ENCODE assay signal across 25 cellular contexts in the genomic region with DNA sequence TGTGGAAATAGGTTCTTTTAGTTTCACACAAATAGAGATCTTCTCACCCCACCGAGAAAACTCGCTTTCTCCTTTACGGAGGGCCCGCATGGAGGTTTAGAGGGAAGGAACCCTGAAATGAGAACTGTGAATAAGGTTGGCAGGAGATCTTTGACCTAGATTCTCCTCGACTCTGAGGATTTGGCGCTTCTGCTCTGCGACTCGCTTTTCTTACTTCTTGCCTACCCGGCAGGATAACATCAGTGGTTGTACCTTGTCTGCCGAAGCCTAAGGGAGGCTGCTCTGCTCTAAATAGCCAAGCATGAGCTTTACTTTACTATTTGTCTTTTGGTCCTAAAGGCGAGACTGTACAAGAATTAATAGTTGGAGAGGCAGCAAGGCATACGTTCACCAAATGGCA.
"Had no signal": no experiment of that assay in that cellular context is flagged by ENCODE, and none has a peak within 500 bp of the region (broad histone marks: within the 10 kb centered on the region; RNA-seq: fewer than 3 reads in every experiment).

No MANE protein-coding gene starts in this region.

- H3K9me3 ChIP-seq: left lung, lower lobe of right lung, right atrium auricular region, right lobe of liver, stomach, testis, thyroid gland, transverse colon, upper lobe of left lung, vagina had no signal

- H3K4me1 ChIP-seq: parathyroid adenoma, right lobe of liver, testis, thyroid gland, transverse colon, upper lobe of left lung, vagina had no signal

- H3K27me3 ChIP-seq: left lung, right atrium auricular region, right lobe of liver, stomach, testis, thyroid gland, transverse colon, upper lobe of left lung, vagina had no signal

- H3K9ac ChIP-seq: parathyroid adenoma had no signal

- ATAC-seq: left colon; left lung; lower lobe of right lung; naive thymus-derived CD8-positive, alpha-beta T cell; right lobe of liver; stimulated activated naive B cell treated with anti-CD40 and anti-IgM and Interleukin-4, amounts not matched to agents 10 μg/mL and 1 μg/mL and 100 μg/mL, for 72 hours; stimulated activated naive CD8-positive, alpha-beta T cell treated with anti-CD3 and anti-CD28 coated beads, Interleukin-15, Interleukin-2, amounts not matched to agents 100 U/mL and 50 U/mL, for 24 hours had no signal

- H3K79me2 ChIP-seq: parathyroid adenoma had no signal

- DNase-seq: hippocampal formation; immature natural killer cell; kidney; left colon; left lung; lower lobe of right lung; mammary epithelial cell; mesenchymal stem cell; naive thymus-derived CD8-positive, alpha-beta T cell; nucleus accumbens; right lobe of liver; stimulated activated CD4-positive, alpha-beta T cell treated with anti-CD3 and anti-CD28 coated beads, Interleukin-12 subunit alpha, Interleukin-12 subunit beta, amount 100 ng/mL, for 4 hours; stimulated activated CD4-positive, alpha-beta T cell treated with anti-CD3 and anti-CD28 coated beads, Interleukin-15, amount 100 ng/mL, for 24 hours; stimulated activated CD4-positive, alpha-beta T cell treated with anti-CD3 and anti-CD28 coated beads, Interleukin-2, amount 100 ng/mL, for 24 hours; stimulated activated CD4-positive, alpha-beta T cell treated with anti-CD3 and anti-CD28 coated beads, Interleukin-4, amount 100 ng/mL, for 1 hour; stimulated activated naive B cell treated with anti-CD40 and anti-IgM and Interleukin-4, amounts not matched to agents 10 μg/mL and 1 μg/mL and 100 μg/mL, for 72 hours; stimulated activated naive CD8-positive, alpha-beta T cell treated with anti-CD3 and anti-CD28 coated beads, Interleukin-15, Interleukin-2, amounts not matched to agents 100 U/mL and 50 U/mL, for 24 hours; stomach; testis; thyroid gland; transverse colon; upper lobe of left lung had no signal

- H3K36me3 ChIP-seq: left lung, lower lobe of right lung, right atrium auricular region, right lobe of liver, stomach, thyroid gland, transverse colon, upper lobe of left lung, vagina had no signal

- H3K27ac ChIP-seq: left lung, lower lobe of right lung, parathyroid adenoma, right atrium auricular region, right lobe of liver, stomach, testis, thyroid gland, transverse colon, upper lobe of left lung, vagina had no signal

- H3K4me3 ChIP-seq: left lung, lower lobe of right lung, right atrium auricular region, right lobe of liver, stomach, testis, thyroid gland, transverse colon, upper lobe of left lung, vagina had no signal

- H2AFZ ChIP-seq: parathyroid adenoma had no signal
